Comparison of ENCODE assay signal across 8 cellular contexts in genomic region chrX:46686003-46686645, GRCh38.
DNase-seq lines count a peak whose midpoint lies in the region; ATAC-seq and TF ChIP-seq lines count a peak whose summit lies in the region.

No MANE protein-coding gene starts in this region.

- no peaks in the 10 kb centered on the region for H3K79me1 ChIP-seq in neuronal stem cell (ENCODE audit: low read depth, low read length)

- 27 to 38% methylated on average over 5 of the region's 5 CpGs for WGBS in esophagus squamous epithelium, 2 donors
- no CpG with 5 or more reads among the region's 5 CpGs for WGBS in neuronal stem cell (ENCODE audit: extremely low coverage in 2 of 2, insufficient read length in 2 of 2, insufficient replicate concordance in 1 of 2), 2 donors

- H2AK5ac ChIP-seq in neuronal stem cell (ENCODE audit: low read depth, low read length): no peak overlapping the region

- no peak overlapping the region for H3K4me2 ChIP-seq in neuronal stem cell (ENCODE audit: insufficient read depth, low read length, poor library complexity, severe bottlenecking)

- no peak overlapping the region for H2AFZ ChIP-seq in neuronal stem cell (ENCODE audit: low read length)

- H3K4me3 ChIP-seq in AG09309 (ENCODE audit: control insufficient read depth, low read depth, low read length) (no peak overlapping the region), GM12864 (ENCODE audit: low read depth, low read length) (no peak overlapping the region), esophagus squamous epithelium (no peak overlapping the region), neuronal stem cell (ENCODE audit: low read length in 2 of 2) (no peak overlapping the region)

- no peak for TF ChIP-seq POLR2A in esophagus squamous epithelium (IDR thresholded peaks at IDR 0.05)

- H2BK120ac ChIP-seq in neuronal stem cell (ENCODE audit: low read depth, low read length): no peak overlapping the region

- H3K27me3 ChIP-seq in esophagus squamous epithelium (no peaks in the 10 kb centered on the region), neuronal stem cell (ENCODE audit: control insufficient read depth in 3 of 3, insufficient read depth in 3 of 3, low read depth in 1 of 3, low read length in 3 of 3) (no peaks in the 10 kb centered on the region)

- no peak overlapping the region for H3K23ac ChIP-seq in neuronal stem cell (ENCODE audit: low read depth, low read length, poor library complexity)

- H3K9me3 ChIP-seq in esophagus squamous epithelium (no peaks in the 10 kb centered on the region), neuronal stem cell (replicated peaks in 1 of 2; ENCODE audit: control insufficient read depth in 2 of 2, insufficient read depth in 1 of 2, low read depth in 1 of 2, low read length in 2 of 2) (no peaks in the 10 kb centered on the region)

- no peak overlapping the region for H2BK12ac ChIP-seq in neuronal stem cell (ENCODE audit: low read length)

- H3K14ac ChIP-seq in neuronal stem cell (ENCODE audit: low read length): no peak overlapping the region

- H3K36me3 ChIP-seq in esophagus squamous epithelium: no peaks in the 10 kb centered on the region
- no peaks in the 10 kb centered on the region for H3K36me3 ChIP-seq in neuronal stem cell (replicated peaks in 1 of 2; ENCODE audit: control insufficient read depth in 2 of 2, insufficient read depth in 2 of 2, low read length in 2 of 2)

- no peak overlapping the region for H4K8ac ChIP-seq in neuronal stem cell (ENCODE audit: low read depth, low read length)

- H3K9ac ChIP-seq in neuronal stem cell (ENCODE audit: low read depth, low read length, poor library complexity): no peak overlapping the region

- H3K18ac ChIP-seq in neuronal stem cell (ENCODE audit: low read length): no peak overlapping the region

- no peaks in the 10 kb centered on the region for H3K4me1 ChIP-seq in esophagus squamous epithelium
- no peaks in the 10 kb centered on the region for H3K4me1 ChIP-seq in neuronal stem cell (ENCODE audit: control insufficient read depth in 2 of 2, insufficient read depth in 1 of 2, low read depth in 1 of 2, low read length in 2 of 2)

- ATAC-seq in HG03196 (IDR thresholded peaks at IDR 0.05; ENCODE audit: unreplicated experiment): no peak

- H2BK15ac ChIP-seq in neuronal stem cell (ENCODE audit: low read length): no peak overlapping the region

- no peak overlapping the region for H2BK5ac ChIP-seq in neuronal stem cell (ENCODE audit: low read length)

- no peak for DNase-seq in AG09309 (ENCODE audit: low read depth)
- DNase-seq in GM12864 (ENCODE audit: low read depth): no peak
- peak; percentile 32 for DNase-seq in LoVo (ENCODE audit: low spot score)
- DNase-seq in activated CD4-positive, alpha-beta T cell treated with anti-CD3 and anti-CD28 coated beads for 4 hours: peak; percentile 17 to 41
- DNase-seq in esophagus squamous epithelium (lab: John Stamatoyannopoulos, UW): no peak
- DNase-seq in neuronal stem cell (ENCODE audit: low spot score): peak; percentile 32
- no peak for DNase-seq in HuH-7.5 (ENCODE audit: low spot score)

- no peak overlapping the region for H3K27ac ChIP-seq in esophagus squamous epithelium
- no peak overlapping the region for H3K27ac ChIP-seq in neuronal stem cell (replicated peaks; ENCODE audit: low read length)

- peak; percentile 74 for TF ChIP-seq CTCF in AG09309 (IDR thresholded peaks at IDR 0.05; ENCODE audit: control insufficient read depth, insufficient read depth, low read depth, low read length, missing control alignments)
- TF ChIP-seq CTCF in GM12864 (IDR thresholded peaks at IDR 0.05; ENCODE audit: low read depth, low read length, missing control alignments): peak; percentile 47
- TF ChIP-seq CTCF in esophagus squamous epithelium (IDR thresholded peaks at IDR 0.05): peak; percentile 41 to 76 (median 58)

- H3K4ac ChIP-seq in neuronal stem cell (ENCODE audit: low read length): no peak overlapping the region

- intact Hi-C loops in esophagus squamous epithelium (cut with DNase I): no loop called here

- H4K91ac ChIP-seq in neuronal stem cell (ENCODE audit: low read depth, low read length, poor library complexity): no peak overlapping the region

Comparison
In these comparisons a context has a peak if more than half of its experiments do, and no peak if none do; other contexts are left out.
1. DNase-seq: peak in LoVo (single experiment), activated CD4-positive, alpha-beta T cell treated with anti-CD3 and anti-CD28 coated beads for 4 hours (2 of 2) and neuronal stem cell (single experiment); none in AG09309 (single experiment), GM12864 (single experiment), esophagus squamous epithelium (single experiment) and HuH-7.5 (single experiment).
2. Peak in every context shown above with its lines, with median percentiles within 50 percentile points of each other: CTCF ChIP-seq.